ENCODE assay signal across 9 cellular contexts in genomic region chr6:167079853-167080297, GRCh38. TPM values are rescaled to one million over a fixed set of nuclear protein-coding genes. Genes with fewer than 3 reads are reported as not detected.
DNase-seq lines count a peak whose midpoint lies in the region; ATAC-seq and TF ChIP-seq lines count a peak whose summit lies in the region.
"Had no signal": no experiment of that assay in that cellular context is flagged by ENCODE, and none has a peak within 500 bp of the region (broad histone marks: within the 10 kb centered on the region; RNA-seq: fewer than 3 reads in every experiment).

No MANE protein-coding gene starts in this region.

- H3K56ac ChIP-seq in H9 (ENCODE audit: insufficient read length, low read depth, low read length), result no peak overlapping the region

- no peak overlapping the region for H3K4ac ChIP-seq in H9 (ENCODE audit: low read depth, low read length)

- H3K27me3 Mint-ChIP-seq in endodermal cell (ENCODE audit: insufficient read depth), result no peaks in the 10 kb centered on the region
- H3K27me3 Mint-ChIP-seq in H9 (ENCODE audit: low read depth), result peaks cover 4% of the 10 kb centered on the region

- no peaks in the 10 kb centered on the region for H3K79me2 ChIP-seq in OCI-LY1 (ENCODE audit: insufficient read depth, low read length)
- no peaks in the 10 kb centered on the region for H3K79me2 ChIP-seq in H9 (ENCODE audit: insufficient read depth, low read length)

- peaks cover 2% of the 10 kb centered on the region for H3K9me3 Mint-ChIP-seq in endodermal cell
- peaks cover 0 to 7% of the 10 kb centered on the region in 2 experiments; a peak in 3 of 5 replicates for H3K9me3 Mint-ChIP-seq in H9

- H3K9me2 ChIP-seq in OCI-LY1 (ENCODE audit: low read depth, low read length), result no peaks in the 10 kb centered on the region

- no peak overlapping the region for H4K91ac ChIP-seq in H9 (ENCODE audit: insufficient read length, low read depth, low read length)

- no peaks in the 10 kb centered on the region for H3F3A ChIP-seq in OCI-LY1 (ENCODE audit: insufficient read depth, low read length)

- DNase-seq in endodermal cell, result no peak
- no peak for DNase-seq in H9
- DNase-seq in Right ventricle myocardium superior, result no peak
- no peak for DNase-seq in AG08396 (ENCODE audit: low spot score)
- no peak for DNase-seq in NCI-H128 (lab: John Stamatoyannopoulos, UW; ENCODE audit: unreplicated experiment)

- WGBS in endodermal cell (ENCODE audit: insufficient coverage in 1 of 2, insufficient read length in 1 of 2), 2 experiments, result 87 to 94% methylated on average over 11 of the region's 11 CpGs
- no CpG with 5 or more reads among the region's 11 CpGs for WGBS in H9 (ENCODE audit: extremely low coverage, insufficient read length, low lambda C conversion rate)

- ATAC-seq in GM18505 (IDR thresholded peaks at IDR 0.05; ENCODE audit: unreplicated experiment) (peak; percentile 99), HG02588 (IDR thresholded peaks at IDR 0.05; ENCODE audit: unreplicated experiment) (peak; percentile 100), Right ventricle myocardium superior (ENCODE audit: poor library complexity) (no peak)

- H2BK120ac ChIP-seq in H9 (ENCODE audit: low read depth, low read length, poor library complexity, severe bottlenecking), result no peak overlapping the region

- H3T11ph ChIP-seq in H9 (ENCODE audit: low read length), result no peak overlapping the region

- no peak overlapping the region for H4K8ac ChIP-seq in H9 (replicated peaks; ENCODE audit: insufficient read length, low read depth, low read length)

- H3K27me3 ChIP-seq in OCI-LY1 (ENCODE audit: insufficient read depth, low read length), result no peaks in the 10 kb centered on the region
- no peaks in the 10 kb centered on the region for H3K27me3 ChIP-seq in endodermal cell (ENCODE audit: control insufficient read depth, insufficient read depth, low read length, poor library complexity, severe bottlenecking)
- no peaks in the 10 kb centered on the region for H3K27me3 ChIP-seq in H9 (ENCODE audit: insufficient read depth, low read length)

- H3K36me3 Mint-ChIP-seq in endodermal cell (ENCODE audit: low read depth) (no peaks in the 10 kb centered on the region), H9 (ENCODE audit: insufficient read depth in 1 of 3, low read depth in 3 of 3) (no peaks in the 10 kb centered on the region; a peak in 2 of 7 replicates)

- H3K4me1 ChIP-seq in OCI-LY1 (ENCODE audit: insufficient read depth, low read length, severe bottlenecking), result peaks cover 9% of the 10 kb centered on the region
- no peaks in the 10 kb centered on the region for H3K4me1 ChIP-seq in endodermal cell (ENCODE audit: control insufficient read depth, insufficient read depth, low read length)
- no peaks in the 10 kb centered on the region for H3K4me1 ChIP-seq in H9 (ENCODE audit: insufficient read depth, low read length)

- no peak overlapping the region for H3K23ac ChIP-seq in H9 (ENCODE audit: insufficient read length, low read depth, low read length)

- no peaks in the 10 kb centered on the region for H3K23me2 ChIP-seq in H9 (ENCODE audit: insufficient read length, low read depth, low read length, poor library complexity, severe bottlenecking)

- no peak overlapping the region for H2BK12ac ChIP-seq in H9 (ENCODE audit: insufficient read length, low read depth, low read length)

- no peaks in the 10 kb centered on the region for H4K20me1 ChIP-seq in OCI-LY1 (ENCODE audit: insufficient read depth, low read length)
- no peaks in the 10 kb centered on the region for H4K20me1 ChIP-seq in H9 (ENCODE audit: control insufficient read depth, insufficient read depth, insufficient read length)

- H3K4me2 ChIP-seq in OCI-LY1 (ENCODE audit: low read length), result 0 out of 2 replicates have a peak overlapping the region, but pooled peaks have one; percentile 7
- H3K4me2 ChIP-seq in H9 (ENCODE audit: insufficient read depth, insufficient read length, low read length), result no peak overlapping the region

- peak; percentile 52 for TF ChIP-seq CTCF in OCI-LY1 (IDR thresholded peaks at IDR 0.05; ENCODE audit: low read length)
- TF ChIP-seq CTCF in endodermal cell (conservative IDR thresholded peaks at IDR 0.05), result peak; percentile 45
- TF ChIP-seq CTCF in H9 (conservative IDR thresholded peaks at IDR 0.05), result no peak

- H3K14ac ChIP-seq in H9 (ENCODE audit: insufficient read depth, low read length), result no peak overlapping the region

- H3K4me3 Mint-ChIP-seq in endodermal cell, result no peak overlapping the region
- H3K4me3 Mint-ChIP-seq in H9, result no peak overlapping the region

- H2BK5ac ChIP-seq in H9 (ENCODE audit: insufficient read length, low read length), result no peak overlapping the region

- no peak overlapping the region for H2BK15ac ChIP-seq in H9 (ENCODE audit: low read depth, low read length)

- H3K4me3 ChIP-seq in OCI-LY1 (ENCODE audit: low read depth, low read length, poor library complexity, severe bottlenecking) (no peak overlapping the region), endodermal cell (ENCODE audit: low read length) (no peak overlapping the region)

- no peak overlapping the region for H2AK5ac ChIP-seq in H9 (ENCODE audit: insufficient read length, low read length)

- intact Hi-C loops in Right ventricle myocardium superior (cut with DNase I), result no loop called here

- H3K9ac ChIP-seq in OCI-LY1 (ENCODE audit: low read length) (no peak overlapping the region), endodermal cell (ENCODE audit: extremely low read depth, low read length, poor library complexity, severe bottlenecking) (no peak overlapping the region), H9 (ENCODE audit: extremely low read depth, insufficient read length, low read length) (no peak overlapping the region)

- H4K5ac ChIP-seq in H9 (ENCODE audit: insufficient read length, low read depth, low read length), result no peak overlapping the region

- no peaks in the 10 kb centered on the region for H3K4me1 Mint-ChIP-seq in endodermal cell
- peaks cover 0 to 5% of the 10 kb centered on the region in 2 experiments; a peak in 2 of 4 replicates for H3K4me1 Mint-ChIP-seq in H9

- H2BK20ac ChIP-seq in H9 (ENCODE audit: low read depth, low read length, poor library complexity, severe bottlenecking), result no peak overlapping the region

- no peak overlapping the region for H3K18ac ChIP-seq in H9 (ENCODE audit: insufficient read length, low read depth, low read length)

- H2AFZ ChIP-seq in OCI-LY1 (ENCODE audit: low read length) (no peak overlapping the region), H9 (ENCODE audit: low read length) (no peak overlapping the region)

- peak; percentile 26 for TF ChIP-seq POLR2A in GM18505 (IDR thresholded peaks at IDR 0.05; ENCODE audit: borderline replicate concordance, extremely low read depth, insufficient read depth, insufficient read length)

- no peaks in the 10 kb centered on the region for H3K79me1 ChIP-seq in H9 (ENCODE audit: insufficient read depth, low read depth, low read length, poor library complexity, severe bottlenecking)

- H3K27ac Mint-ChIP-seq in endodermal cell, result no peak overlapping the region
- H3K27ac Mint-ChIP-seq in H9, result no peak overlapping the region

- no peak overlapping the region for H3K27ac ChIP-seq in OCI-LY1 (ENCODE audit: low read depth, low read length, poor library complexity, severe bottlenecking)
- H3K27ac ChIP-seq in endodermal cell (ENCODE audit: low read depth, low read length), result no peak overlapping the region
- H3K27ac ChIP-seq in H9 (ENCODE audit: insufficient read length, low read depth, low read length), result no peak overlapping the region

- H3K9me3 ChIP-seq in OCI-LY1 (ENCODE audit: low read length), result no peaks in the 10 kb centered on the region
- no peaks in the 10 kb centered on the region for H3K9me3 ChIP-seq in endodermal cell (ENCODE audit: control insufficient read depth, low read length)
- H3K9me3 ChIP-seq in H9 (ENCODE audit: control insufficient read depth, low read depth, low read length), result no peaks in the 10 kb centered on the region

- H3K36me3 ChIP-seq in OCI-LY1 (ENCODE audit: insufficient read depth, low read length), result no peaks in the 10 kb centered on the region
- H3K36me3 ChIP-seq in endodermal cell (ENCODE audit: control insufficient read depth, insufficient read depth, low read length), result no peaks in the 10 kb centered on the region

RNA-seq across cellular contexts. Expression of gene CCR6, which starts 43.0 kb away (rescaled TPM):
- total RNA-seq in endodermal cell (not detected), H9 (2021) (not detected in 2 replicates), Right ventricle myocardium superior (not detected)
- polyA plus RNA-seq in endodermal cell (2013, experiment 1 of 2), result not detected
- polyA plus RNA-seq in endodermal cell (2013, experiment 2 of 2), result not detected
- total RNA-seq: dermis microvascular lymphatic vessel endothelial cell had no signal
